Comparison of ENCODE assay signal across 8 cellular contexts in genomic region chr2:226836548-226836885, GRCh38. TPM values are rescaled to one million over a fixed set of nuclear protein-coding genes. Genes with fewer than 3 reads are reported as not detected.
DNase-seq lines count a peak whose midpoint lies in the region; ATAC-seq and TF ChIP-seq lines count a peak whose summit lies in the region.

No MANE protein-coding gene starts in this region.

- peak overlapping the region; percentile 94 for H3K27ac ChIP-seq in VCaP
- H3K27ac ChIP-seq in right atrium auricular region, result peak overlapping the region; percentile 99

- ATAC-seq in GM18511 (IDR thresholded peaks at IDR 0.05; ENCODE audit: unreplicated experiment) (peak; percentile 10), HG02763 (IDR thresholded peaks at IDR 0.05; ENCODE audit: unreplicated experiment) (peak; percentile 2)
- no peak for ATAC-seq in stimulated activated memory B cell treated with anti-CD40 and anti-IgM and Interleukin-4, amounts not matched to agents 10 μg/mL and 1 μg/mL and 100 μg/mL, for 72 hours

- H3K27ac Mint-ChIP-seq in stimulated activated memory B cell treated with anti-CD40 and anti-IgM and Interleukin-4, amounts not matched to agents 10 μg/mL and 1 μg/mL and 100 μg/mL, for 72 hours, result peak overlapping the region; percentile 99

- no peaks in the 10 kb centered on the region for H3K27me3 ChIP-seq in right atrium auricular region

- no peak for TF ChIP-seq CTCF in VCaP (conservative IDR thresholded peaks at IDR 0.05)
- no peak for TF ChIP-seq CTCF in right atrium auricular region (IDR thresholded peaks at IDR 0.05)
- TF ChIP-seq CTCF in GM10248 (IDR thresholded peaks at IDR 0.05; ENCODE audit: control extremely low read depth, extremely low read depth, low read depth, missing control alignments), result no peak

- peak overlapping the region; percentile 87 for H3K4me3 Mint-ChIP-seq in stimulated activated memory B cell treated with anti-CD40 and anti-IgM and Interleukin-4, amounts not matched to agents 10 μg/mL and 1 μg/mL and 100 μg/mL, for 72 hours

- H3K9me3 Mint-ChIP-seq in stimulated activated memory B cell treated with anti-CD40 and anti-IgM and Interleukin-4, amounts not matched to agents 10 μg/mL and 1 μg/mL and 100 μg/mL, for 72 hours, result no peaks in the 10 kb centered on the region

- peak overlapping the region; percentile 86 to 91 for H3K4me3 ChIP-seq in right atrium auricular region

- POLR2A ChIA-PET in GM10248 (lab: Yijun Ruan, JAX), result interaction anchor here (0.6 kb wide), 1 partner anchor 11 kb away, joined by 3 read pairs; no protein-coding TSS in a partner anchor

- DNase-seq in right atrium auricular region (ENCODE audit: low spot score) (no peak), NCI-H524 treated with DMSO at 0.1 percent for 48 hours (lab: John Stamatoyannopoulos, UW) (no peak), GM10248 (ENCODE audit: extremely low spot score) (no peak), superior temporal gyrus (ENCODE audit: extremely low spot score) (no peak)

- H3K27me3 Mint-ChIP-seq in stimulated activated memory B cell treated with anti-CD40 and anti-IgM and Interleukin-4, amounts not matched to agents 10 μg/mL and 1 μg/mL and 100 μg/mL, for 72 hours, result no peaks in the 10 kb centered on the region

- H3K4me1 ChIP-seq in right atrium auricular region, result peaks cover 0 to 21% of the 10 kb centered on the region in 2 donors

- CTCF ChIA-PET in GM10248 (lab: Yijun Ruan, JAX), result interaction anchor here (1.0 kb wide), 1 partner anchor 36 kb away, joined by 3 read pairs; no protein-coding TSS in a partner anchor

- no peaks in the 10 kb centered on the region for H3K36me3 ChIP-seq in right atrium auricular region

- H3K9me3 ChIP-seq in right atrium auricular region, result no peaks in the 10 kb centered on the region

- peaks cover 44% of the 10 kb centered on the region for H3K4me1 Mint-ChIP-seq in stimulated activated memory B cell treated with anti-CD40 and anti-IgM and Interleukin-4, amounts not matched to agents 10 μg/mL and 1 μg/mL and 100 μg/mL, for 72 hours

- H3K36me3 Mint-ChIP-seq in stimulated activated memory B cell treated with anti-CD40 and anti-IgM and Interleukin-4, amounts not matched to agents 10 μg/mL and 1 μg/mL and 100 μg/mL, for 72 hours, result peaks cover 19% of the 10 kb centered on the region

RNA-seq across cellular contexts. Expression of gene RHBDD1, which starts 0.7 kb away (rescaled TPM):
- 10 to 100 TPM; 12.3 to 16.1 TPM for total RNA-seq in right atrium auricular region

RNA-seq across cellular contexts. Expression of gene IRS1, which starts 36.9 kb away (rescaled TPM):
- total RNA-seq in right atrium auricular region, result 10 to 100 TPM; 14.6 to 15.8 TPM
